ENCODE assay signal across 9 cellular contexts in the genomic region with DNA sequence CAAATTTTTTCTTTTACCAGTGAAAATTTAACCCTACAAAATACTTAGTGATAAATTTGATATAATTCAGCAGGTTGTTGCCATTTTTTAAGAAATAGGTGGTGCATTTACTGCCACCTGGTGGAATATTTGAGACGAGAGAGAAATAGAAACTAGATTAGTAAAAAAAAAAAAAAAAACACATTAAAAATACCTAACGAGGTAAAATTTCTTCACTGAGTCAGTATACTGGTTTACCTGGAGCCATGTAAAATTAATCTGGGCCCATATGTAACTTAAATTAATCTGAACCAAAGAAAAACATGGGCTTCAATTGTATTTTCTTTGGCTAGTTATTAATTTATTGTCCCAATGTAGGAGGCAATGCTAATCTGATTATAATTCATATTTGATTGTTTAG.
DNase-seq lines count a peak whose midpoint lies in the region; ATAC-seq and TF ChIP-seq lines count a peak whose summit lies in the region.
"Had no signal": no experiment of that assay in that cellular context is flagged by ENCODE, and none has a peak within 500 bp of the region (broad histone marks: within the 10 kb centered on the region; RNA-seq: fewer than 3 reads in every experiment).

No MANE protein-coding gene starts in this region.

- 2% methylated on average over 2 of the region's 2 CpGs for WGBS in right lobe of liver (ENCODE audit: insufficient coverage, low coverage, low lambda C conversion rate, missing lambda C conversion rate)

- H3K36me3 ChIP-seq in Karpas-422 (ENCODE audit: insufficient read depth, low read length): no peaks in the 10 kb centered on the region
- H3K36me3 ChIP-seq in right lobe of liver: no peaks in the 10 kb centered on the region

- H3K9me3 ChIP-seq in Karpas-422 (ENCODE audit: low read length) (no peaks in the 10 kb centered on the region), right lobe of liver (no peaks in the 10 kb centered on the region)

- no peaks in the 10 kb centered on the region for H3K27me3 ChIP-seq in Karpas-422 (ENCODE audit: low read length)
- H3K27me3 ChIP-seq in right lobe of liver: no peaks in the 10 kb centered on the region

- peak; percentile 26 for DNase-seq in Daoy (ENCODE audit: low read depth)
- DNase-seq in Karpas-422: peak; percentile 74
- DNase-seq in amniotic stem cell (lab: John Stamatoyannopoulos, UW): peak; percentile 18
- DNase-seq in right lobe of liver: no peak
- DNase-seq in NCI-H1694 (lab: John Stamatoyannopoulos, UW): no peak
- DNase-seq in stimulated activated CD4-positive, alpha-beta T cell treated with anti-CD3 and anti-CD28 coated beads, Interleukin-12 subunit alpha, Interleukin-12 subunit beta, amount 100 ng/mL, for 4 hours: no peak
- no peak for DNase-seq in T1000 (lab: John Stamatoyannopoulos, UW)
- DNase-seq: activated B cell treated with CpG ODN at 0.5 μM for 24 hours had no signal

- no peak overlapping the region for H3K9ac ChIP-seq in Karpas-422 (ENCODE audit: low read length)

- no peak overlapping the region for H3K4me2 ChIP-seq in Karpas-422 (ENCODE audit: low read depth, low read length, poor library complexity, severe bottlenecking)

- H3K79me2 ChIP-seq in Karpas-422 (ENCODE audit: low read length): no peaks in the 10 kb centered on the region

- intact Hi-C loops in right lobe of liver (cut with DNase I): no loop called here

- no peak for TF ChIP-seq POLR2A in right lobe of liver (IDR thresholded peaks at IDR 0.05)

- no peak overlapping the region for H2AFZ ChIP-seq in Karpas-422 (ENCODE audit: low read length)

- ATAC-seq in right lobe of liver (peak in 3 of 4 donors; percentile 49 to 58 (median 57)), HG03457 (IDR thresholded peaks at IDR 0.05; ENCODE audit: unreplicated experiment) (no peak)

- H3K27ac ChIP-seq in Karpas-422 (ENCODE audit: low read length) (no peak overlapping the region), right lobe of liver (no peak overlapping the region)

- H3K9me2 ChIP-seq in Karpas-422 (replicated peaks; ENCODE audit: insufficient read depth, low read length): no peaks in the 10 kb centered on the region

- H3K4me3 ChIP-seq in Karpas-422 (ENCODE audit: low read length): no peak overlapping the region
- peak overlapping the region in 1 of 3 donors; percentile 16 for H3K4me3 ChIP-seq in right lobe of liver

- H4K20me1 ChIP-seq in Karpas-422 (ENCODE audit: insufficient read depth, low read depth, low read length): no peaks in the 10 kb centered on the region

- H3K4me1 ChIP-seq in Karpas-422 (ENCODE audit: low read length) (no peaks in the 10 kb centered on the region), right lobe of liver (peaks cover 0 to 6% (median 0%) of the 10 kb centered on the region in 4 donors)

- peak; percentile 50 to 71 (median 65) for TF ChIP-seq CTCF in right lobe of liver (IDR thresholded peaks at IDR 0.05)

Comparison
In these comparisons a context has a peak if more than half of its experiments do, and no peak if none do; other contexts are left out.
1. DNase-seq: peak in Daoy (single experiment), Karpas-422 (single experiment) and amniotic stem cell (single experiment); none in right lobe of liver (0 of 3), NCI-H1694 (single experiment), stimulated activated CD4-positive, alpha-beta T cell treated with anti-CD3 and anti-CD28 coated beads, Interleukin-12 subunit alpha, Interleukin-12 subunit beta, amount 100 ng/mL, for 4 hours (single experiment) and T1000 (single experiment).